ENCODE assay signal across 11 cellular contexts in the genomic region with DNA sequence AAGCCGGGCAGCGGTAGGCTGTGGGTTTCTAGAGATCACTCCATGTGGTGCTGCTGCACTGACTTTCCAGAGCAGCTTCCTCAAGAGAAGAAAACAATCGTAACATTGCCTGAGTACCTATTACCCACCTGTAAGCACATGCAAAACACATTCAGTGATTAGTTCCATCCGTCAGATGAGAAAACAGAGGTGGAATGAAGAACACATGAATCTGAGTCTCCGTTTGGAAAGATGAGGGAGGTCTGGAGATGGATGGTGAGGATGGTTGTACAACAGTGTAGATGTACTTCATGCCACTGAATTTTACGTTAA. TPM values are rescaled to one million over a fixed set of nuclear protein-coding genes. Genes with fewer than 3 reads are reported as not detected.
DNase-seq lines count a peak whose midpoint lies in the region; ATAC-seq, FAIRE-seq and TF ChIP-seq lines count a peak whose summit lies in the region.
"Had no signal": no experiment of that assay in that cellular context is flagged by ENCODE, and none has a peak within 500 bp of the region (broad histone marks: within the 10 kb centered on the region; RNA-seq: fewer than 3 reads in every experiment).

No MANE protein-coding gene starts in this region.

- H3K9me3 ChIP-seq in endothelial cell of umbilical vein (replicated peaks; ENCODE audit: control insufficient read depth, insufficient read depth, low read length): no peaks in the 10 kb centered on the region
- H3K9me3 ChIP-seq in endodermal cell (ENCODE audit: control insufficient read depth, low read length): no peaks in the 10 kb centered on the region

- H3K27me3 Mint-ChIP-seq in activated naive CD4-positive, alpha-beta T cell treated with anti-CD3 and anti-CD28 coated beads for 36 hours (ENCODE audit: low read depth): no peaks in the 10 kb centered on the region
- H3K27me3 Mint-ChIP-seq in T-cell (no peaks in the 10 kb centered on the region), endodermal cell (ENCODE audit: insufficient read depth) (peaks cover 7% of the 10 kb centered on the region)

- peak overlapping the region; percentile 86 for H3K27ac Mint-ChIP-seq in activated naive CD4-positive, alpha-beta T cell treated with anti-CD3 and anti-CD28 coated beads for 36 hours
- H3K27ac Mint-ChIP-seq in T-cell: peak overlapping the region; percentile 92 to 96
- H3K27ac Mint-ChIP-seq in endodermal cell: no peak overlapping the region

- WGBS in endodermal cell (ENCODE audit: insufficient coverage in 1 of 2, insufficient read length in 1 of 2), 2 experiments: 64 to 70% methylated on average over 4 to 6 of the region's 6 CpGs

- H3K4me3 ChIP-seq in endothelial cell of umbilical vein (replicated peaks in 1 of 3; ENCODE audit: insufficient read depth in 1 of 3, low read depth in 1 of 3, low read length in 3 of 3): no peak overlapping the region
- H3K4me3 ChIP-seq in endodermal cell (ENCODE audit: low read length): no peak overlapping the region
- H3K4me3 ChIP-seq: SK-N-MC had no signal

- H3K27ac ChIP-seq in endothelial cell of umbilical vein (ENCODE audit: insufficient read depth, low read depth, low read length): peak overlapping the region; percentile 10
- H3K27ac ChIP-seq in temporal lobe (ENCODE audit: low read depth, low read length): peak overlapping the region; percentile 39
- H3K27ac ChIP-seq in endodermal cell (ENCODE audit: low read depth, low read length): no peak overlapping the region
- H3K27ac ChIP-seq: SK-N-MC had no signal

- intact Hi-C loops in activated naive CD4-positive, alpha-beta T cell treated with anti-CD3 and anti-CD28 coated beads for 36 hours (cut with micrococcal nuclease): loop anchor here (1.0 to 10.0 kb wide), 10 partner anchors 43 to 381 kb away; a partner anchor contains a TSS
- intact Hi-C loops in endothelial cell of umbilical vein (cut with micrococcal nuclease): loop anchor here (1.0 kb wide), 3 partner anchors 48 to 214 kb away; no protein-coding TSS in a partner anchor

- no peaks in the 10 kb centered on the region for H3K79me2 ChIP-seq in endothelial cell of umbilical vein (ENCODE audit: control insufficient read depth, insufficient read depth, low read length)

- BruUV-seq in endothelial cell of umbilical vein (replicated peaks; lab: Mats Ljungman, UMichigan): no TSS peak

- H3K4me1 Mint-ChIP-seq in activated naive CD4-positive, alpha-beta T cell treated with anti-CD3 and anti-CD28 coated beads for 36 hours (ENCODE audit: low read depth): peaks cover 27% of the 10 kb centered on the region
- peaks cover 40 to 46% (median 41%) of the 10 kb centered on the region in 3 donors for H3K4me1 Mint-ChIP-seq in T-cell
- H3K4me1 Mint-ChIP-seq in endodermal cell: peaks cover 24% of the 10 kb centered on the region

- no peaks in the 10 kb centered on the region for H4K20me1 ChIP-seq in endothelial cell of umbilical vein (replicated peaks; ENCODE audit: control insufficient read depth, extremely low read depth, insufficient read depth, low read length)

- peaks cover 16% of the 10 kb centered on the region for H3K4me1 ChIP-seq in endothelial cell of umbilical vein (ENCODE audit: control insufficient read depth, extremely low read depth, insufficient read depth, low read length)
- H3K4me1 ChIP-seq in endodermal cell (ENCODE audit: control insufficient read depth, insufficient read depth, low read length): no peaks in the 10 kb centered on the region

- peak overlapping the region; percentile 49 for H3K4me2 ChIP-seq in endothelial cell of umbilical vein (ENCODE audit: insufficient read depth, low read length)

- H3K9ac ChIP-seq in endothelial cell of umbilical vein (replicated peaks; ENCODE audit: extremely low read depth, insufficient read depth, low read length) (no peak overlapping the region), endodermal cell (ENCODE audit: extremely low read depth, low read length, poor library complexity, severe bottlenecking) (no peak overlapping the region)

- H3K36me3 ChIP-seq in endothelial cell of umbilical vein (ENCODE audit: control insufficient read depth in 2 of 2, extremely low read depth in 1 of 2, insufficient read depth in 2 of 2, low read length in 2 of 2) (no peaks in the 10 kb centered on the region), endodermal cell (ENCODE audit: control insufficient read depth, insufficient read depth, low read length) (no peaks in the 10 kb centered on the region)

- ATAC-seq in T-cell (replicated peaks in 1 of 4): peak in 1 of 4 experiments; percentile 5
- no peak for ATAC-seq in HG02759 (IDR thresholded peaks at IDR 0.05; ENCODE audit: unreplicated experiment)

- no peaks in the 10 kb centered on the region for H3K9me3 Mint-ChIP-seq in activated naive CD4-positive, alpha-beta T cell treated with anti-CD3 and anti-CD28 coated beads for 36 hours
- H3K9me3 Mint-ChIP-seq in T-cell (no peaks in the 10 kb centered on the region), endodermal cell (no peaks in the 10 kb centered on the region)

- dilution Hi-C loops in endothelial cell of umbilical vein (cut with MboI; ENCODE audit: extremely low pct_ligation_motif_present, low sequenced_read_pairs): no loop called here

- peak overlapping the region; percentile 23 for H3K4me3 Mint-ChIP-seq in activated naive CD4-positive, alpha-beta T cell treated with anti-CD3 and anti-CD28 coated beads for 36 hours
- H3K4me3 Mint-ChIP-seq in T-cell (peak overlapping the region; percentile 35 to 61 (median 44)), endodermal cell (no peak overlapping the region)

- DNase-seq in activated naive CD4-positive, alpha-beta T cell treated with anti-CD3 and anti-CD28 coated beads for 36 hours: no peak
- no peak for DNase-seq in activated naive CD4-positive, alpha-beta T cell treated with anti-CD3 and anti-CD28 coated beads, Interleukin-2, amount 50 U/mL, for 16 hours
- DNase-seq in T-cell (no peak), endothelial cell of umbilical vein (ENCODE audit: low read depth, low spot score) (no peak), iPS-NIHi11 (ENCODE audit: low spot score) (no peak), endodermal cell (no peak)

- CTCF ChIA-PET in activated naive CD4-positive, alpha-beta T cell treated with anti-CD3 and anti-CD28 coated beads for 36 hours (lab: Charles Lee): interaction anchor here (0.7 to 16.1 kb wide), 12 partner anchors 12 to 310 kb away, joined by 3 to 445 read pairs (median 6); a partner anchor contains a TSS
- CTCF ChIA-PET in T-cell (lab: Charles Lee): interaction anchor here (0.6 to 6.3 kb wide), 15 partner anchors 10 to 1871 kb away, joined by 3 to 103 read pairs (median 4); no protein-coding TSS in a partner anchor
- CTCF ChIA-PET in endothelial cell of umbilical vein (lab: Charles Lee): interaction anchor here (0.7 to 15.2 kb wide), 23 partner anchors 9 to 217 kb away, joined by 3 to 1202 read pairs (median 6); a partner anchor contains a TSS

- FAIRE-seq in endothelial cell of umbilical vein (lab: Jason Lieb, UNC): no peak
- FAIRE-seq: frontal cortex had no signal

- POLR2A ChIA-PET in T-cell (lab: Charles Lee): no interaction called here
- POLR2A ChIA-PET in endothelial cell of umbilical vein (lab: Charles Lee): interaction anchor here (1.0 kb wide), 1 partner anchor 62 kb away, joined by 5 read pairs; no protein-coding TSS in a partner anchor

- no peak for TF ChIP-seq CTCF in endothelial cell of umbilical vein (IDR thresholded peaks at IDR 0.05; ENCODE audit: extremely low read depth in 1 of 2, insufficient read depth in 1 of 2, low read depth in 1 of 2, low read length in 2 of 2)
- TF ChIP-seq CTCF in endodermal cell (conservative IDR thresholded peaks at IDR 0.05): no peak

- H3K27me3 ChIP-seq in endothelial cell of umbilical vein (ENCODE audit: control insufficient read depth in 2 of 2, insufficient read depth in 2 of 2, low read length in 2 of 2) (peaks cover under 1 to 8% of the 10 kb centered on the region in 2 experiments), endodermal cell (ENCODE audit: control insufficient read depth, insufficient read depth, low read length, poor library complexity, severe bottlenecking) (no peaks in the 10 kb centered on the region)

- TF ChIP-seq POLR2A in endothelial cell of umbilical vein (IDR thresholded peaks at IDR 0.05; ENCODE audit: low read depth, low read length): no peak

- no peaks in the 10 kb centered on the region for H3K9me1 ChIP-seq in endothelial cell of umbilical vein (replicated peaks; ENCODE audit: control insufficient read depth, extremely low read depth, insufficient read depth, low read length)

- H3K36me3 Mint-ChIP-seq in activated naive CD4-positive, alpha-beta T cell treated with anti-CD3 and anti-CD28 coated beads for 36 hours (ENCODE audit: low read depth): no peaks in the 10 kb centered on the region
- no peaks in the 10 kb centered on the region for H3K36me3 Mint-ChIP-seq in T-cell
- no peaks in the 10 kb centered on the region for H3K36me3 Mint-ChIP-seq in endodermal cell (ENCODE audit: low read depth)

- H2AFZ ChIP-seq in endothelial cell of umbilical vein (ENCODE audit: low read depth, low read length): peak overlapping the region; percentile 64

RNA-seq across cellular contexts. Expression of a gene that starts 7.5 kb away (rescaled TPM):
- total RNA-seq in activated naive CD4-positive, alpha-beta T cell treated with anti-CD3 and anti-CD28 coated beads for 36 hours: not detected
- under 1 TPM in 3 of 5 donors, not detected in 2; 0.55 to 0.79 (median 0.63) TPM for total RNA-seq in T-cell
- not detected in 2 replicates for total RNA-seq in endothelial cell of umbilical vein
- 0.04 and 0.10 TPM in 2 replicates for polyA plus RNA-seq in endothelial cell of umbilical vein
- polyA plus RNA-seq in endothelial cell of umbilical vein (2011; cell fraction: cytosol; rRNA removed): 0.03 and 0.04 TPM in 2 replicates
- polyA plus RNA-seq in endothelial cell of umbilical vein (2011; cell fraction: nucleus; rRNA removed): not detected in 2 replicates
- 0.10 TPM in 1 of 2 replicates, not detected in the other for polyA plus RNA-seq in endothelial cell of umbilical vein (2012)
- 0.42 and 0.75 TPM in 2 replicates for polyA minus RNA-seq in endothelial cell of umbilical vein
- polyA minus RNA-seq in endothelial cell of umbilical vein (2011; cell fraction: cytosol; rRNA and poly(A)+ RNA removed): not detected
- polyA minus RNA-seq in endothelial cell of umbilical vein (2011; cell fraction: nucleus; rRNA and poly(A)+ RNA removed): not detected in 2 replicates
- 10.3 TPM for total RNA-seq in temporal lobe
- total RNA-seq in endodermal cell: 1 to 10 TPM; 1.1 to 1.9 TPM
- 0.71 TPM for polyA plus RNA-seq in endodermal cell (2013, experiment 1 of 2)
- 0.21 TPM for polyA plus RNA-seq in endodermal cell (2013, experiment 2 of 2)

RNA-seq across cellular contexts. Expression of a gene that starts 46.7 kb away (rescaled TPM):
- not detected for total RNA-seq in activated naive CD4-positive, alpha-beta T cell treated with anti-CD3 and anti-CD28 coated beads for 36 hours
- total RNA-seq in T-cell (not detected), endothelial cell of umbilical vein (not detected in 2 replicates), temporal lobe (not detected), endodermal cell (not detected)
- not detected in 2 replicates for polyA plus RNA-seq in endothelial cell of umbilical vein
- polyA plus RNA-seq in endothelial cell of umbilical vein (2011; cell fraction: cytosol; rRNA removed): not detected in 2 replicates
- polyA plus RNA-seq in endothelial cell of umbilical vein (2011; cell fraction: nucleus; rRNA removed): not detected in 2 replicates
- not detected in 2 replicates for polyA plus RNA-seq in endothelial cell of umbilical vein (2012)
- 0.05 and 1.00 TPM in 2 replicates for polyA minus RNA-seq in endothelial cell of umbilical vein
- not detected for polyA minus RNA-seq in endothelial cell of umbilical vein (2011; cell fraction: cytosol; rRNA and poly(A)+ RNA removed)
- not detected in 2 replicates for polyA minus RNA-seq in endothelial cell of umbilical vein (2011; cell fraction: nucleus; rRNA and poly(A)+ RNA removed)
- polyA plus RNA-seq in endodermal cell (2013, experiment 1 of 2): not detected
- polyA plus RNA-seq in endodermal cell (2013, experiment 2 of 2): not detected
- total RNA-seq: frontal cortex, left lobe of liver had no signal
